In the genomic region with DNA sequence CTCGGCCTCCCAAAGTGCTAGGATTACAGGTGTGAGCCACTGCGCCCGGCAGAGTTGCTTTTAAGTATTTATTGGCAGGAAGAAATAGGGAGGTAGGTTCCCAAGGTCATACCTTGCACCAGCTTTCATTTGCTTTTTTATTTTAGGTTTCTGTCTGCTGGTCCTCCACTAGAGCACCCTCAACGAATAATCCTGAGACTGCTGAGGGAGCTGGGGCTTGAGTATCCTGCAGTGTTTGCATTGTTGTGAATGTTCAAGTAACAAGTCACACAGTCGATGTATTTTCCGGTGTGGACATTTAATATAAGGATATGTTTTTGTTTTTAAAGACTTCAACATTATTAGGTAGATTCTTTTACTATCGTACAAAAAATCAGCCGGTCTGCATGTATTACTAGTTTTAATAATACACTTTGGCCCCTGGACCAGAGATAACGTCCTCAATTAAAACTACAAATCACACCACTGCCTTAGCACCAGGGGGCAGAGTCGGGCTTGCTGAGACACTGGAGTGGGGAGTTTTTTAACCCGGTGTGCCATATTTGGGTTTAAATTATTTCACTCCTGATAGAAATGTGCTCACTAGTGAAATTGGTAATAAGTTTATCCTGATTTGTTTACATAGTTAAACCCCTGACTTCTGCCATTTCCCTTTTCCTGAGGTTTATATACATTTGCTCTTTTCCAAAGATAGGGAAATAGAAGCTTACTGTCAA, we compare ENCODE assay signal across 8 cellular contexts. TPM values are rescaled to one million over a fixed set of nuclear protein-coding genes. Genes with fewer than 3 reads are reported as not detected.
DNase-seq lines count a peak whose midpoint lies in the region; ATAC-seq and TF ChIP-seq lines count a peak whose summit lies in the region.

No MANE protein-coding gene starts in this region.

- no peaks in the 10 kb centered on the region for H3K79me2 ChIP-seq in DND-41 (ENCODE audit: insufficient read depth, low read length)

- no peak overlapping the region for H3K9ac ChIP-seq in DND-41 (ENCODE audit: low read depth, low read length)

- ATAC-seq in DND-41 (ENCODE audit: insufficient read depth, low read depth) (no peak), GM18909 (IDR thresholded peaks at IDR 0.05; ENCODE audit: poor library complexity, unreplicated experiment) (peak; percentile 74), WTC11 (peak; percentile 87), heart left ventricle (peak in 1 of 4 donors; percentile 45)

- WGBS in heart left ventricle, 4 donors: 65 to 70% (median 69%) methylated on average over 11 of the region's 11 CpGs
- WGBS in spleen, 5 donors: 68 to 83% (median 75%) methylated on average over 10 to 11 of the region's 11 CpGs

- DNase-seq in DND-41 (no peak), Kasumi-1 (lab: John Stamatoyannopoulos, UW) (peak; percentile 67 to 75), WTC11 (ENCODE audit: low spot score) (peak; percentile 57), heart left ventricle (peak in 3 of 5 donors; percentile 38 to 58 (median 44)), spleen (no peak), NCI-H1694 (lab: John Stamatoyannopoulos, UW) (no peak), putamen (ENCODE audit: low spot score) (no peak)

- peaks cover 13% of the 10 kb centered on the region for H3K4me1 Mint-ChIP-seq in WTC11

- H3K9me3 Mint-ChIP-seq in WTC11: no peaks in the 10 kb centered on the region

- H3K36me3 ChIP-seq in DND-41 (ENCODE audit: insufficient read depth, low read length): no peaks in the 10 kb centered on the region
- peaks cover 0 to 9% (median 0%) of the 10 kb centered on the region in 9 donors for H3K36me3 ChIP-seq in heart left ventricle
- peaks cover 0 to 33% (median 0%) of the 10 kb centered on the region in 6 donors for H3K36me3 ChIP-seq in spleen

- TF ChIP-seq POLR2A in heart left ventricle (IDR thresholded peaks at IDR 0.05) (no peak), spleen (IDR thresholded peaks at IDR 0.05) (no peak)

- H3K9me3 ChIP-seq in DND-41 (ENCODE audit: insufficient read depth, low read length, severe bottlenecking) (no peaks in the 10 kb centered on the region), heart left ventricle (no peaks in the 10 kb centered on the region), spleen (no peaks in the 10 kb centered on the region)

- H3K27me3 Mint-ChIP-seq in WTC11 (ENCODE audit: low read depth): no peaks in the 10 kb centered on the region

- peaks cover 10% of the 10 kb centered on the region for H3K36me3 Mint-ChIP-seq in WTC11

- H4K20me1 ChIP-seq in DND-41 (ENCODE audit: insufficient read depth, low read length): no peaks in the 10 kb centered on the region

- no peak overlapping the region for H3K27ac Mint-ChIP-seq in WTC11

- TF ChIP-seq CTCF in DND-41 (IDR thresholded peaks at IDR 0.05; ENCODE audit: borderline replicate concordance, extremely low read depth, low read length, poor library complexity, severe bottlenecking): peak; percentile 30
- TF ChIP-seq CTCF in WTC11 (IDR thresholded peaks at IDR 0.05): peak; percentile 39; the same call in 1 of the 2 replicates
- peak; percentile 28 to 66 (median 54) for TF ChIP-seq CTCF in heart left ventricle (IDR thresholded peaks at IDR 0.05)
- TF ChIP-seq CTCF in spleen (IDR thresholded peaks at IDR 0.05 in 8 of 11, conservative IDR thresholded peaks at IDR 0.05 in 3 of 11): peak in 8 of 11 experiments; percentile 5 to 51 (median 35)

- no peaks in the 10 kb centered on the region for H3K4me1 ChIP-seq in DND-41 (ENCODE audit: insufficient read depth, low read length)
- H3K4me1 ChIP-seq in heart left ventricle: peaks cover 0 to 52% (median 31%) of the 10 kb centered on the region in 12 donors
- peaks cover 0 to 34% (median 3%) of the 10 kb centered on the region in 6 donors for H3K4me1 ChIP-seq in spleen

- CTCF ChIA-PET in WTC11 (lab: Charles Lee): interaction anchor here (0.6 to 2.1 kb wide), 14 partner anchors 12 to 208 kb away, joined by 3 to 16 read pairs (median 4); a partner anchor contains a TSS

- H3K27me3 ChIP-seq in DND-41 (ENCODE audit: insufficient read depth, low read length, poor library complexity) (no peaks in the 10 kb centered on the region), heart left ventricle (no peaks in the 10 kb centered on the region), spleen (replicated peaks in 1 of 7) (no peaks in the 10 kb centered on the region)

- intact Hi-C loops in heart left ventricle (cut with DNase I): loop anchor here in 8 of 10 donors (5.0 to 10.0 kb wide), 7 partner anchors 57 to 489 kb away; a partner anchor contains a TSS
- intact Hi-C loops in spleen (cut with DNase I; ENCODE audit: low total_unique reads): no loop called here

- no peak overlapping the region for H3K4me3 Mint-ChIP-seq in WTC11

- no peak overlapping the region for H2AFZ ChIP-seq in DND-41 (ENCODE audit: low read depth, low read length)

- H3K4me2 ChIP-seq in DND-41 (ENCODE audit: insufficient read depth, low read length): no peak overlapping the region

- H3K27ac ChIP-seq in DND-41 (ENCODE audit: low read length) (no peak overlapping the region), heart left ventricle (no peak overlapping the region), spleen (no peak overlapping the region)

- POLR2A ChIA-PET in WTC11 (lab: Charles Lee): interaction anchor here (1.0 kb wide), 1 partner anchor 12 kb away, joined by 3 read pairs; a partner anchor contains a TSS

- H3K4me3 ChIP-seq in DND-41 (ENCODE audit: low read depth in 1 of 2, low read length in 2 of 2) (no peak overlapping the region), heart left ventricle (no peak overlapping the region), spleen (no peak overlapping the region)

TF ChIP-seq in WTC11, 78 proteins besides CTCF, POLR2A, EP300 and RAD21:
- TF ChIP-seq, protein P1, sequence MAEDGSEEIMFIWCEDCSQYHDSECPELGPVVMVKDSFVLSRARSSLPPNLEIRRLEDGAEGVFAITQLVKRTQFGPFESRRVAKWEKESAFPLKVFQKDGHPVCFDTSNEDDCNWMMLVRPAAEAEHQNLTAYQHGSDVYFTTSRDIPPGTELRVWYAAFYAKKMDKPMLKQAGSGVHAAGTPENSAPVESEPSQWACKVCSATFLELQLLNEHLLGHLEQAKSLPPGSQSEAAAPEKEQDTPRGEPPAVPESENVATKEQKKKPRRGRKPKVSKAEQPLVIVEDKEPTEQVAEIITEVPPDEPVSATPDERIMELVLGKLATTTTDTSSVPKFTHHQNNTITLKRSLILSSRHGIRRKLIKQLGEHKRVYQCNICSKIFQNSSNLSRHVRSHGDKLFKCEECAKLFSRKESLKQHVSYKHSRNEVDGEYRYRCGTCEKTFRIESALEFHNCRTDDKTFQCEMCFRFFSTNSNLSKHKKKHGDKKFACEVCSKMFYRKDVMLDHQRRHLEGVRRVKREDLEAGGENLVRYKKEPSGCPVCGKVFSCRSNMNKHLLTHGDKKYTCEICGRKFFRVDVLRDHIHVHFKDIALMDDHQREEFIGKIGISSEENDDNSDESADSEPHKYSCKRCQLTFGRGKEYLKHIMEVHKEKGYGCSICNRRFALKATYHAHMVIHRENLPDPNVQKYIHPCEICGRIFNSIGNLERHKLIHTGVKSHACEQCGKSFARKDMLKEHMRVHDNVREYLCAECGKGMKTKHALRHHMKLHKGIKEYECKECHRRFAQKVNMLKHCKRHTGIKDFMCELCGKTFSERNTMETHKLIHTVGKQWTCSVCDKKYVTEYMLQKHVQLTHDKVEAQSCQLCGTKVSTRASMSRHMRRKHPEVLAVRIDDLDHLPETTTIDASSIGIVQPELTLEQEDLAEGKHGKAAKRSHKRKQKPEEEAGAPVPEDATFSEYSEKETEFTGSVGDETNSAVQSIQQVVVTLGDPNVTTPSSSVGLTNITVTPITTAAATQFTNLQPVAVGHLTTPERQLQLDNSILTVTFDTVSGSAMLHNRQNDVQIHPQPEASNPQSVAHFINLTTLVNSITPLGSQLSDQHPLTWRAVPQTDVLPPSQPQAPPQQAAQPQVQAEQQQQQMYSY (CRISPR knock-in tag; IDR thresholded peaks at IDR 0.05): no peak
- TF ChIP-seq NR1H2 (CRISPR knock-in tag; IDR thresholded peaks at IDR 0.05): no peak

RNA-seq across cellular contexts. Expression of a gene that starts 11.6 kb away (rescaled TPM):
- total RNA-seq in WTC11 (2021) (39.4 to 48.5 TPM (median 45.3 TPM) in 3 replicates), heart left ventricle (10 to 100 TPM; 27.4 to 50.8 (median 37.2) TPM), spleen (10 to 100 TPM; 15.7 to 25.9 (median 20.2) TPM)
- polyA plus RNA-seq in heart left ventricle (10 to 100 TPM; 40.3 to 42.3 TPM), spleen (10 to 100 TPM; 39.7 to 61.0 (median 45.8) TPM)

Comparison
In these comparisons a context has a peak if more than half of its experiments do, and no peak if none do; other contexts are left out.
1. DNase-seq: peak in Kasumi-1 (2 of 2), WTC11 (single experiment) and heart left ventricle (3 of 5); none in DND-41 (single experiment), spleen (single experiment), NCI-H1694 (single experiment) and putamen (single experiment).
2. Peak in every context shown above with its lines, with median percentiles within 50 percentile points of each other: CTCF ChIP-seq.